ENCODE assay signal across 12 cellular contexts in genomic region chr6:110951986-110952794, GRCh38. TPM values are rescaled to one million over a fixed set of nuclear protein-coding genes. Genes with fewer than 3 reads are reported as not detected.
A peak's percentile ranks its signal among the peaks of the same experiment; 100 is the strongest.
DNase-seq lines count a peak whose midpoint lies in the region; ATAC-seq and TF ChIP-seq lines count a peak whose summit lies in the region.
"Had no signal": no experiment of that assay in that cellular context is flagged by ENCODE, and none has a peak within 500 bp of the region (broad histone marks: within the 10 kb centered on the region; RNA-seq: fewer than 3 reads in every experiment).

No MANE protein-coding gene starts in this region.

- H3K27ac ChIP-seq in mesodermal cell (ENCODE audit: low read depth, low read length, severe bottlenecking) = peak overlapping the region; percentile 23

- H3K36me3 ChIP-seq in mesodermal cell (ENCODE audit: control insufficient read depth, insufficient read depth, low read length) = no peaks in the 10 kb centered on the region

- H3K4me3 ChIP-seq in AG09309 (ENCODE audit: control insufficient read depth, low read depth, low read length) (no peak overlapping the region), mesodermal cell (ENCODE audit: extremely low read depth, insufficient read depth, low read length, poor library complexity, severe bottlenecking) (no peak overlapping the region)

- 81 to 88% methylated on average over 5 to 7 of the region's 8 CpGs for WGBS in mesodermal cell (ENCODE audit: insufficient coverage in 2 of 2), 2 experiments

- H3K9me3 ChIP-seq in mesodermal cell (ENCODE audit: control insufficient read depth, low read length) = no peaks in the 10 kb centered on the region

- peaks cover 11% of the 10 kb centered on the region for H3K4me1 ChIP-seq in mesodermal cell (ENCODE audit: control insufficient read depth, insufficient read depth, low read length, poor library complexity, severe bottlenecking)

- DNase-seq in AG09309 (ENCODE audit: low read depth) (peak; percentile 44), M059J (ENCODE audit: low read depth) (peak; percentile 79), dermis blood vessel endothelial cell (peak; percentile 25), pons (ENCODE audit: low spot score) (no peak), NCI-H446 (lab: John Stamatoyannopoulos, UW) (no peak), NK-92 (lab: John Stamatoyannopoulos, UW; ENCODE audit: unreplicated experiment) (no peak)
- DNase-seq: activated CD4-positive, alpha-beta T cell treated with anti-CD3 and anti-CD28 coated beads, Interleukin-2, amount 50 U/mL, for 4 hours; anterior cingulate cortex; C1 segment of cervical spinal cord; NCI-H1048 had no signal

- no peak for TF ChIP-seq CTCF in AG09309 (IDR thresholded peaks at IDR 0.05; ENCODE audit: control insufficient read depth, insufficient read depth, low read depth, low read length, missing control alignments)

- ATAC-seq in GM19023 (IDR thresholded peaks at IDR 0.05; ENCODE audit: unreplicated experiment) = no peak

RNA-seq across cellular contexts. Expression of gene GTF3C6, which starts 6.3 kb away (rescaled TPM):
- total RNA-seq in M059J (2014; rRNA removed; shearing (Covaris generic)) = 98.0 and 123 TPM in 2 replicates
- 47.1 and 62.6 TPM in 2 replicates for total RNA-seq in dermis blood vessel endothelial cell
- 60.9 TPM for polyA plus RNA-seq in mesodermal cell (2013, experiment 1 of 2)
- polyA plus RNA-seq in mesodermal cell (2013, experiment 2 of 2) = 79.0 TPM

RNA-seq across cellular contexts. Expression of gene RPF2, which starts 29.6 kb away (rescaled TPM):
- 44.3 and 70.4 TPM in 2 replicates for total RNA-seq in M059J (2014; rRNA removed; shearing (Covaris generic))
- 17.7 and 18.3 TPM in 2 replicates for total RNA-seq in dermis blood vessel endothelial cell
- polyA plus RNA-seq in mesodermal cell (2013, experiment 1 of 2) = 16.3 TPM
- 23.0 TPM for polyA plus RNA-seq in mesodermal cell (2013, experiment 2 of 2)

Comparison
In these comparisons a context has a peak if more than half of its experiments do, and no peak if none do; other contexts are left out.
1. DNase-seq: peak in AG09309 (single experiment), M059J (single experiment) and dermis blood vessel endothelial cell (single experiment); none in pons (single experiment), NCI-H446 (0 of 2) and NK-92 (single experiment).